8 cellular contexts compared by ENCODE assay signal in the genomic region with DNA sequence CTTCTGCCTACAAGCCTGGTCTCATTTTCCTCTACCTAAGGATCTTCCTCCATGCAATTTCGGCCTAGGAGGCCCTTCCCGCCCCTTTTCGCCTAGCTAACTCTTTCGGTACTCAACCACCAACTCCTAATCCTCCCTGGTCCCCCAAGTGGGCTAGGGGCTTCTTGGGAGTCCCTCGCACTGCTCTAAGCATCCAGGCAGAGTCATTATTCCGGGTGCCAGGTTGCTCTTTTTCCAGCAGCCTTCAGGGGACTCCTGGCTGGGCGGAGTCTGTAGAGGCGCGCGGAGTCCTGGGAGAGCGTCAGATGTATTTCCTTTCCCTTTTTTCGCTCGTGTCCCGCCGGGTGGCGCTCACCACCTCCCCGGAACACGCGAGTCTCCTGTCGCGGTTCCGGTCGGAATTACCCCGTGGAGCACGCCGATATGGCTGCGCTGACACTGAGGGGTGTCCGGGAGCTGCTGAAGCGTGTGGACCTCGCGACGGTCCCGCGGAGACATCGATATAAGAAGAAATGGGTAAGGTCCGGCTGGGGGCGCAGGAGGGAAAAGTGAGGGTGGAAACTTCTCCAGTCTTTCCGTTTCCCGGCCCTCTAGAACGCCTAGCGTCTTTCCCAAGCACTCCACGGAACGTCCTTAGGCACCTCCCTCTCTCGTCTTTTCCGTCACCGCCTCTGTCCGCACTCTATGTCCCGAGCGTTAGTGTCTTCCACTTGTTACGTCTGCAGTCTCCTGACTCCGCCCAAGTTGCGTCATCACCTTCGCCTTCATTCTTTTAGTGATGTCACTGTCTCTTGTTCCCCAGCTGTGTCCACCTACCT. TPM values are rescaled to one million over a fixed set of nuclear protein-coding genes. Genes with fewer than 3 reads are reported as not detected.
DNase-seq lines count a peak whose midpoint lies in the region; TF ChIP-seq lines count a peak whose summit lies in the region.

TSS of gene NSUN4 (plus strand) at position 404 of the 818 bp plus-strand sequence. CDS start at position 424, 20 bp downstream.

- peaks cover 6% of the 10 kb centered on the region for H3K36me3 Mint-ChIP-seq in neural crest cell (ENCODE audit: low read depth)

- H3K27me3 ChIP-seq in H7 (ENCODE audit: control insufficient read depth, insufficient read depth, low read length) = no peaks in the 10 kb centered on the region
- no peaks in the 10 kb centered on the region for H3K27me3 ChIP-seq in stomach smooth muscle (ENCODE audit: control insufficient read depth in 1 of 2, insufficient read depth in 2 of 2, low read length in 2 of 2)

- H3K9ac ChIP-seq in stomach smooth muscle (ENCODE audit: low read length in 2 of 2) = peak within 1 kb of the TSS; percentile 66 to 97

- H3K4me3 Mint-ChIP-seq in neural crest cell = peak within 1 kb of the TSS; percentile 97

- no peaks in the 10 kb centered on the region for H3K9me3 ChIP-seq in stomach smooth muscle (ENCODE audit: control insufficient read depth in 2 of 2, low read length in 2 of 2)

- H3K4me3 ChIP-seq in H7 (ENCODE audit: insufficient read depth, low read depth, low read length) (peak within 1 kb of the TSS; percentile 64), fibroblast of villous mesenchyme (ENCODE audit: low read depth, low read length) (peak within 1 kb of the TSS; percentile 92), stomach smooth muscle (ENCODE audit: low read length in 2 of 2) (peak within 1 kb of the TSS; percentile 93 to 94)

- peaks cover 11% of the 10 kb centered on the region for H3K4me1 ChIP-seq in stomach smooth muscle (ENCODE audit: control insufficient read depth, insufficient read depth, low read length)

- peak within 1 kb of the TSS; percentile 95 for H3K27ac ChIP-seq in stomach smooth muscle (ENCODE audit: low read length)

- peak within 1 kb of the TSS; percentile 100 for H3K27ac Mint-ChIP-seq in neural crest cell (ENCODE audit: unreplicated experiment)

- TF ChIP-seq CTCF in fibroblast of villous mesenchyme (IDR thresholded peaks at IDR 0.05; ENCODE audit: insufficient read depth, low read depth, low read length) = peak; percentile 57
- peak; percentile 67 for TF ChIP-seq CTCF in neural crest cell (conservative IDR thresholded peaks at IDR 0.05)

- in situ Hi-C loops in G401 (cut with HindIII; ENCODE audit: low sequenced_read_pairs) = no loop called here

- no peaks in the 10 kb centered on the region for H3K27me3 Mint-ChIP-seq in neural crest cell (ENCODE audit: low read depth)

- peak; percentile 95 for DNase-seq in G401 (ENCODE audit: low spot score)
- peak; percentile 91 for DNase-seq in H7
- DNase-seq in M059J (ENCODE audit: low read depth) = peak; percentile 94
- DNase-seq in SIG-M5 (lab: John Stamatoyannopoulos, UW) = peak; percentile 52
- peak; percentile 75 for DNase-seq in activated gamma-delta T cell treated with Interleukin-2 at 50 U/mL for 16 hours
- DNase-seq in fibroblast of villous mesenchyme (ENCODE audit: low read depth) = peak; percentile 99
- peak; percentile 72 for DNase-seq in neural crest cell (ENCODE audit: low read depth, low spot score)

- no peaks in the 10 kb centered on the region for H3K9me3 Mint-ChIP-seq in neural crest cell

- H3K36me3 ChIP-seq in H7 (replicated peaks; ENCODE audit: control insufficient read depth, insufficient read depth, low read length) (peaks cover 14% of the 10 kb centered on the region), stomach smooth muscle (ENCODE audit: control insufficient read depth in 2 of 2, insufficient read depth in 2 of 2, low read length in 2 of 2) (peaks cover 9 to 17% of the 10 kb centered on the region in 2 donors)

- peaks cover 43% of the 10 kb centered on the region for H3K4me1 Mint-ChIP-seq in neural crest cell

RNA-seq across cellular contexts. Expression of gene NSUN4, which starts in this region (rescaled TPM):
- total RNA-seq in G401 (2014; rRNA removed; shearing (Covaris generic)) = 14.6 and 20.9 TPM in 2 replicates
- 10.4 and 11.8 TPM in 2 replicates for total RNA-seq in H7 (2014; rRNA removed; shearing (Covaris generic))
- total RNA-seq in M059J (2014; rRNA removed; shearing (Covaris generic)) = 12.2 and 15.8 TPM in 2 replicates
- total RNA-seq in fibroblast of villous mesenchyme = 11.9 and 22.9 TPM in 2 replicates
- total RNA-seq in neural crest cell = 32.7 and 33.3 TPM in 2 replicates

Comparison
In these comparisons a context has a peak if more than half of its experiments do, and no peak if none do; other contexts are left out.
1. Peak in every context shown above with its lines: DNase-seq, H3K4me3 ChIP-seq and H3K27ac ChIP-seq.